In genomic region chrX:72714471-72714916, GRCh38 we compare ENCODE assay signal across 9 cellular contexts. TPM values are rescaled to one million over a fixed set of nuclear protein-coding genes. Genes with fewer than 3 reads are reported as not detected.
DNase-seq lines count a peak whose midpoint lies in the region; ATAC-seq, FAIRE-seq and TF ChIP-seq lines count a peak whose summit lies in the region.
"Had no signal": no experiment of that assay in that cellular context is flagged by ENCODE, and none has a peak within 500 bp of the region (broad histone marks: within the 10 kb centered on the region; RNA-seq: fewer than 3 reads in every experiment).

No MANE protein-coding gene starts in this region.

- H3K36me3 ChIP-seq in GM23338 (ENCODE audit: insufficient read depth) (no peaks in the 10 kb centered on the region), ascending aorta (no peaks in the 10 kb centered on the region), pancreas (no peaks in the 10 kb centered on the region)

- no peak for FAIRE-seq in pancreas (lab: Jason Lieb, UNC)

- H3F3A ChIP-seq in GM23338 (replicated peaks; ENCODE audit: low read depth), result no peaks in the 10 kb centered on the region

- no peaks in the 10 kb centered on the region; the same call in 1 of the 2 replicates for H4K20me1 ChIP-seq in GM23338 (replicated peaks; ENCODE audit: insufficient read depth)

- peaks cover 22% of the 10 kb centered on the region for H3K4me1 Mint-ChIP-seq in GM23338

- H3K27me3 ChIP-seq in GM23338 (ENCODE audit: insufficient read depth), result 0 out of 2 replicates have a peak, but pooled peaks cover 9% of the 10 kb centered on the region
- H3K27me3 ChIP-seq in ascending aorta, result no peaks in the 10 kb centered on the region
- peaks cover 0 to 6% (median 0%) of the 10 kb centered on the region in 4 donors for H3K27me3 ChIP-seq in pancreas

- peaks cover 2% of the 10 kb centered on the region for H3K27me3 Mint-ChIP-seq in GM23338 (ENCODE audit: insufficient read depth, low read depth, poor library complexity)

- H3K27ac ChIP-seq in GM23338 (ENCODE audit: low read depth) (0 out of 2 replicates have a peak overlapping the region, but pooled peaks have one; percentile 42), ascending aorta (peak overlapping the region; percentile 82 to 85), pancreas (peak overlapping the region; percentile 57 to 87 (median 74))
- H3K27ac ChIP-seq: HL-60 had no signal

- H2AFZ ChIP-seq in GM23338, result peak overlapping the region; percentile 82; the same call in 1 of the 2 replicates

- no peak for TF ChIP-seq CTCF in GM23338 (conservative IDR thresholded peaks at IDR 0.05; ENCODE audit: low read depth in 2 of 2)
- TF ChIP-seq CTCF in ascending aorta (IDR thresholded peaks at IDR 0.05), result no peak
- no peak for TF ChIP-seq CTCF in pancreas (IDR thresholded peaks at IDR 0.05)

- H3K4me1 ChIP-seq in GM23338 (ENCODE audit: insufficient read depth) (peaks cover 8% of the 10 kb centered on the region; the same call in 1 of the 2 replicates), ascending aorta (no peaks in the 10 kb centered on the region), pancreas (no peaks in the 10 kb centered on the region)

- peak overlapping the region; percentile 77 for H3K4me3 Mint-ChIP-seq in GM23338

- H3K9me3 ChIP-seq in ascending aorta (no peaks in the 10 kb centered on the region), pancreas (no peaks in the 10 kb centered on the region)

- H3K4me2 ChIP-seq in GM23338, result peak overlapping the region; percentile 79

- H3K4me3 ChIP-seq in GM23338, result peak overlapping the region; percentile 64
- H3K4me3 ChIP-seq in ascending aorta, result peak overlapping the region; percentile 49 to 69
- peak overlapping the region; percentile 15 to 49 (median 35) for H3K4me3 ChIP-seq in pancreas

- H3K27ac Mint-ChIP-seq in GM23338, result no peak overlapping the region

- ATAC-seq in GM23338 (peak; percentile 84), left ventricle myocardium superior (peak; percentile 93), pancreas (peak; percentile 83 to 89 (median 86)), HG02623 (IDR thresholded peaks at IDR 0.05; ENCODE audit: unreplicated experiment) (no peak)

- no peaks in the 10 kb centered on the region for H3K9me2 ChIP-seq in GM23338 (ENCODE audit: insufficient read depth)

- no peaks in the 10 kb centered on the region for H3K9me3 Mint-ChIP-seq in GM23338

- intact Hi-C loops in ascending aorta (cut with DNase I) (loop anchor here (2.0 to 5.0 kb wide), 2 partner anchors 92 to 696 kb away; no protein-coding TSS in a partner anchor), left ventricle myocardium superior (cut with micrococcal nuclease) (no loop called here), pancreas (cut with DNase I) (no loop called here)

- no peaks in the 10 kb centered on the region for H3K79me2 ChIP-seq in GM23338 (replicated peaks; ENCODE audit: insufficient read depth)

- H3K36me3 Mint-ChIP-seq in GM23338 (ENCODE audit: low read depth), result no peaks in the 10 kb centered on the region; the same call in 2 of the 3 replicates

- WGBS in pancreas, 2 donors, result 0 to 34% methylated on average over 13 of the region's 13 CpGs

- peak in 9 of 14 donors; percentile 1 to 38 (median 7) for DNase-seq in C1 segment of cervical spinal cord (lab: John Stamatoyannopoulos, UW)
- DNase-seq in GM23338 (ENCODE audit: low spot score), result peak; percentile 64
- peak; percentile 64 for DNase-seq in NCI-H510A (lab: John Stamatoyannopoulos, UW)
- peak; percentile 52 to 87 for DNase-seq in ascending aorta (ENCODE audit: low spot score in 2 of 2)
- peak; percentile 79 for DNase-seq in left ventricle myocardium superior
- peak; percentile 65 to 86 (median 76) for DNase-seq in pancreas
- no peak for DNase-seq in KG1 (lab: John Stamatoyannopoulos, UW)

TF ChIP-seq in GM23338, 12 proteins besides CTCF, POLR2A, EP300 and RAD21 (continues in another document):
- TF ChIP-seq EZH2phosphoT487 (IDR thresholded peaks at IDR 0.05; ENCODE audit: unreplicated experiment), result no peak
- no peak for TF ChIP-seq ZNF462 (CRISPR knock-in tag; IDR thresholded peaks at IDR 0.05)
- no peak for TF ChIP-seq ZNF114 (CRISPR knock-in tag; IDR thresholded peaks at IDR 0.05)
- no peak for TF ChIP-seq ZNF331 (CRISPR knock-in tag; IDR thresholded peaks at IDR 0.05; ENCODE audit: low read depth)
- TF ChIP-seq REST (IDR thresholded peaks at IDR 0.05; ENCODE audit: unreplicated experiment), result no peak

RNA-seq across cellular contexts. Expression of gene PHKA1, which starts 0.4 kb away (rescaled TPM):
- 6.8 and 7.5 TPM in 2 replicates for total RNA-seq in GM23338 (2014; rRNA removed; shearing (Covaris generic))
- 2.1 and 2.6 TPM in 2 replicates for polyA plus RNA-seq in GM23338 (2016; fragmentation: Nextera tagmentation; extraction: Ambion mirVana)
- total RNA-seq in ascending aorta, result 4.8 TPM
- total RNA-seq in left ventricle myocardium superior, result 17.3 TPM
- 1 to 10 TPM; 4.5 to 7.4 (median 5.2) TPM for total RNA-seq in pancreas
- 1 to 10 TPM; 3.5 to 4.3 TPM for polyA plus RNA-seq in pancreas
